In the genomic region with DNA sequence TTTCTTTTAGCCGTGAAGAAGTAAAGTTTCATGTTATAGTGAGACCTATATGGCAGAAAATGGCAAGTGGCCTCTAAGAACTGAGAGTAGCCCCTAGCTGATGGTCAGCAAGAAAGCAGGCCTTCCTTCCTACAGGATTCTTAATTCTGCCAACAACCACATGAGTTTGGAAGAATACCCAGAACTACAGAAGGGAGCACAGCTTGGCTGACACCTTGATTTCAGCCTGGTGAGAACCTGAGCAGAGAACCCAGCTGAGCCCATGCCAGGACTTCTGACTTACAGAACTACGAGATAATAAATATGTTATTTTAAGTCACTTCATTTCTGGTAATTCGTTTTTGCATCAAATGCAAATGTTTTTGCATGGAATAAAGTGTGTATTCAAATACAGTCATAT, we compare ENCODE assay signal across 24 cellular contexts.
"Had no signal": no experiment of that assay in that cellular context is flagged by ENCODE, and none has a peak within 500 bp of the region (broad histone marks: within the 10 kb centered on the region; RNA-seq: fewer than 3 reads in every experiment).

No MANE protein-coding gene starts in this region.

- H3K9me3 Mint-ChIP-seq: effector memory CD8-positive, alpha-beta T cell; mesothelial cell of epicardium; naive B cell; nephron; neural progenitor cell; stimulated activated memory B cell treated with anti-CD40 and anti-IgM and Interleukin-4, amounts not matched to agents 10 μg/mL and 1 μg/mL and 100 μg/mL, for 72 hours had no signal

- H2AFZ ChIP-seq: neural progenitor cell had no signal

- H3K9me3 ChIP-seq: esophagus squamous epithelium, gastrocnemius medialis, mucosa of descending colon, psoas muscle, sigmoid colon, thoracic aorta, tibial nerve, upper lobe of left lung had no signal

- H3K27ac ChIP-seq: coronary artery, esophagus squamous epithelium, gastrocnemius medialis, neural progenitor cell, psoas muscle, sigmoid colon, thoracic aorta, tibial nerve, upper lobe of left lung had no signal

- H3K9ac ChIP-seq: neural progenitor cell had no signal

- DNase-seq: dermis blood vessel endothelial cell; effector memory CD8-positive, alpha-beta T cell; erythroblast; esophagus squamous epithelium; gastrocnemius medialis; head of caudate nucleus; mesenchymal stem cell; mucosa of descending colon; naive B cell; posterior cingulate gyrus; psoas muscle; right cardiac atrium; sigmoid colon; stimulated activated CD4-positive, alpha-beta T cell treated with anti-CD3 and anti-CD28 coated beads, Interleukin-2, amount 100 ng/mL, for 24 hours; stimulated activated CD4-positive, alpha-beta T cell treated with anti-CD3 and anti-CD28 coated beads, Interleukin-4, amount 100 ng/mL, for 4 hours; stimulated activated naive CD8-positive, alpha-beta T cell treated with anti-CD3 and anti-CD28 coated beads, Interleukin-15, Interleukin-2, amounts not matched to agents 100 U/mL and 50 U/mL, for 24 hours; upper lobe of left lung had no signal

- H3K27me3 ChIP-seq: esophagus squamous epithelium, gastrocnemius medialis, neural progenitor cell, sigmoid colon, tibial nerve, upper lobe of left lung had no signal

- H3K4me3 Mint-ChIP-seq: effector memory CD8-positive, alpha-beta T cell; mesothelial cell of epicardium; naive B cell; nephron; neural progenitor cell; stimulated activated memory B cell treated with anti-CD40 and anti-IgM and Interleukin-4, amounts not matched to agents 10 μg/mL and 1 μg/mL and 100 μg/mL, for 72 hours had no signal

- H3K4me2 ChIP-seq: neural progenitor cell had no signal

- H3K4me1 ChIP-seq: neural progenitor cell, psoas muscle had no signal

- H3K36me3 Mint-ChIP-seq: mesothelial cell of epicardium; naive B cell; neural progenitor cell; stimulated activated memory B cell treated with anti-CD40 and anti-IgM and Interleukin-4, amounts not matched to agents 10 μg/mL and 1 μg/mL and 100 μg/mL, for 72 hours had no signal

- ATAC-seq: effector memory CD8-positive, alpha-beta T cell; gastrocnemius medialis; mucosa of descending colon; psoas muscle; right cardiac atrium; stimulated activated memory B cell treated with anti-CD40 and anti-IgM and Interleukin-4, amounts not matched to agents 10 μg/mL and 1 μg/mL and 100 μg/mL, for 72 hours; stimulated activated naive CD8-positive, alpha-beta T cell treated with anti-CD3 and anti-CD28 coated beads, Interleukin-15, Interleukin-2, amounts not matched to agents 100 U/mL and 50 U/mL, for 24 hours had no signal

- H3K27ac Mint-ChIP-seq: effector memory CD8-positive, alpha-beta T cell; mesothelial cell of epicardium; nephron; neural progenitor cell; stimulated activated memory B cell treated with anti-CD40 and anti-IgM and Interleukin-4, amounts not matched to agents 10 μg/mL and 1 μg/mL and 100 μg/mL, for 72 hours had no signal

- H3K27me3 Mint-ChIP-seq: effector memory CD8-positive, alpha-beta T cell; naive B cell; stimulated activated memory B cell treated with anti-CD40 and anti-IgM and Interleukin-4, amounts not matched to agents 10 μg/mL and 1 μg/mL and 100 μg/mL, for 72 hours had no signal
